ENCODE assay signal across 14 cellular contexts in the genomic region with DNA sequence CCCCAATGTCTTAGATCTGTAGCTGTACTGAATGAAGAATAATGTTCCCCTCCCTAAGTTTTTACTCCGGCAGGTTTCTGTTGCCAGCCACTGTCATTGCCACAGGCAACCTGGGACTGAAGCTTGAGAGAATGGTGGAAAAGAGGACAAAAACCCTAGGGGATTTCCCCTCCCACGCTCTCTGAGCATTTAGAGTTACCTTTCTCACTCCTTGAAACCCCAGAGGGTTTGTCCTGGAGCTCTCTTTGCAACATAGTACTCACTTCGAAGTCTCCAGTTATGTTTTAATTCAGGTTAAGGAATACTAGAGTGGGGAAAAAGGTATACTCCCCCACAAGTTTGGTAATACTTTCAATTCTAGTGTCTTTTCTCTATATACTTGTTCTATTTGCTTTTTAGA. TPM values are rescaled to one million over a fixed set of nuclear protein-coding genes. Genes with fewer than 3 reads are reported as not detected.
A peak's percentile ranks its signal among the peaks of the same experiment; 100 is the strongest.
DNase-seq lines count a peak whose midpoint lies in the region; ATAC-seq and TF ChIP-seq lines count a peak whose summit lies in the region.
"Had no signal": no experiment of that assay in that cellular context is flagged by ENCODE, and none has a peak within 500 bp of the region (broad histone marks: within the 10 kb centered on the region; RNA-seq: fewer than 3 reads in every experiment).

No MANE protein-coding gene starts in this region.

- CTCF ChIA-PET in T-cell (lab: Charles Lee) = no interaction called here

- no peak overlapping the region for H3K9ac ChIP-seq in colonic mucosa (ENCODE audit: low read depth in 2 of 2, low read length in 2 of 2)
- H3K9ac ChIP-seq: KMS-11 had no signal

- peak; percentile 41 for ATAC-seq in GM18505 (IDR thresholded peaks at IDR 0.05; ENCODE audit: unreplicated experiment)
- ATAC-seq in HG02623 (IDR thresholded peaks at IDR 0.05; ENCODE audit: unreplicated experiment) = peak; percentile 32
- ATAC-seq in T-cell (replicated peaks in 1 of 4) = no peak

- no peak overlapping the region for H3K4me3 Mint-ChIP-seq in T-cell
- H3K4me3 Mint-ChIP-seq: mesothelial cell of epicardium had no signal

- POLR2A ChIA-PET in T-cell (lab: Charles Lee) = no interaction called here

- H3K4me3 ChIP-seq in GM08714 (ENCODE audit: low read length) = peak overlapping the region; percentile 17; the same call in 1 of the 2 replicates
- H3K4me3 ChIP-seq in colonic mucosa = no peak overlapping the region
- H3K4me3 ChIP-seq in thyroid gland (replicated peaks in 1 of 3) = no peak overlapping the region
- H3K4me3 ChIP-seq: transverse colon had no signal

- H3K27ac Mint-ChIP-seq in T-cell = no peak overlapping the region
- H3K27ac Mint-ChIP-seq: mesothelial cell of epicardium had no signal

- no peaks in the 10 kb centered on the region for H3K4me1 ChIP-seq in colonic mucosa
- peaks cover 0 to 5% of the 10 kb centered on the region in 2 donors for H3K4me1 ChIP-seq in thyroid gland
- H3K4me1 ChIP-seq: transverse colon had no signal

- H3K36me3 ChIP-seq in colonic mucosa = no peaks in the 10 kb centered on the region
- H3K36me3 ChIP-seq in thyroid gland = no peaks in the 10 kb centered on the region
- H3K36me3 ChIP-seq: neutrophil, transverse colon had no signal

- no peaks in the 10 kb centered on the region for H3K9me3 Mint-ChIP-seq in T-cell

- 50 to 83% methylated on average over 3 of the region's 3 CpGs for WGBS in thyroid gland, 2 donors

- intact Hi-C loops in colonic mucosa (cut with DNase I) (no loop called here), thyroid gland (cut with DNase I) (no loop called here)

- H3K27ac ChIP-seq in colonic mucosa (no peak overlapping the region), thyroid gland (no peak overlapping the region)
- H3K27ac ChIP-seq: KMS-11, neutrophil, transverse colon had no signal

- DNase-seq in activated naive CD4-positive, alpha-beta T cell treated with anti-CD3 and anti-CD28 coated beads, Interleukin-2, amount 50 U/mL, for 16 hours = peak; percentile 12
- DNase-seq in colonic mucosa (no peak), thyroid gland (no peak), NCI-H1092 treated with DMSO at 0.1 percent for 48 hours (lab: John Stamatoyannopoulos, UW) (no peak), T-cell (no peak)
- DNase-seq: NCI-H1694 treated with DMSO at 0.1 percent for 48 hours, NCI-H524 treated with DMSO at 0.1 percent for 48 hours, transverse colon had no signal

- TF ChIP-seq POLR2A in GM18505 (IDR thresholded peaks at IDR 0.05; ENCODE audit: borderline replicate concordance, extremely low read depth, insufficient read depth, insufficient read length) = no peak
- no peak for TF ChIP-seq POLR2A in thyroid gland (IDR thresholded peaks at IDR 0.05)

- H3K27me3 ChIP-seq in colonic mucosa (no peaks in the 10 kb centered on the region), thyroid gland (no peaks in the 10 kb centered on the region)
- H3K27me3 ChIP-seq: neutrophil, transverse colon had no signal

- TF ChIP-seq CTCF in colonic mucosa (IDR thresholded peaks at IDR 0.05) = no peak
- no peak for TF ChIP-seq CTCF in thyroid gland (IDR thresholded peaks at IDR 0.05)

- H3K36me3 Mint-ChIP-seq in T-cell = no peaks in the 10 kb centered on the region
- H3K36me3 Mint-ChIP-seq: mesothelial cell of epicardium had no signal

- H3K4me1 Mint-ChIP-seq in T-cell = no peaks in the 10 kb centered on the region
- H3K4me1 Mint-ChIP-seq: mesothelial cell of epicardium had no signal

- H3K27me3 Mint-ChIP-seq in T-cell = peaks cover 0 to 7% of the 10 kb centered on the region in 2 donors

- H3K9me3 ChIP-seq in colonic mucosa (no peaks in the 10 kb centered on the region), thyroid gland (no peaks in the 10 kb centered on the region)
- H3K9me3 ChIP-seq: neutrophil, transverse colon had no signal

RNA-seq across cellular contexts. Expression of a gene that starts 31.5 kb away (rescaled TPM):
- total RNA-seq in colonic mucosa (1 to 10 TPM; 2.3 to 3.5 TPM), thyroid gland (10 to 100 TPM; 17.3 to 43.1 (median 29.3) TPM), T-cell (1 to 10 TPM; 1.3 to 3.5 (median 2.7) TPM)

RNA-seq across cellular contexts. Expression of a gene that starts 35.6 kb away (rescaled TPM):
- 10 to 100 TPM; 54.7 to 57.2 TPM for total RNA-seq in colonic mucosa
- total RNA-seq in thyroid gland = 10 to 100 TPM; 50.7 to 78.5 (median 69.0) TPM
- 10 to 100 TPM; 50.2 to 56.2 (median 53.0) TPM for total RNA-seq in T-cell

Comparison
In these comparisons a context has a peak if more than half of its experiments do, and no peak if none do; other contexts are left out.
1. ATAC-seq: peak in GM18505 (single experiment) and HG02623 (single experiment); none in T-cell (0 of 4).
2. RNA of a gene that starts 31.5 kb away (total RNA-seq): 17.3 to 43.1 TPM in thyroid gland; 2.3 to 3.5 TPM in colonic mucosa and 1.3 to 3.5 TPM in T-cell; every median in the first group is over 4 times any median in the second.